ENCODE assay signal across 1 cellular context in genomic region chr11:61369372-61370348, GRCh38.
TF ChIP-seq lines count a peak whose summit lies in the region.

No MANE protein-coding gene starts in this region.

TF ChIP-seq in HepG2, 621 proteins besides CTCF, POLR2A, EP300 and RAD21 (continued from another document and continues in another):
- no peak for TF ChIP-seq ZSCAN30 (CRISPR knock-in tag; IDR thresholded peaks at IDR 0.05)
- TF ChIP-seq ZNF333 (CRISPR knock-in tag; IDR thresholded peaks at IDR 0.05; ENCODE audit: borderline replicate concordance) = no peak
- TF ChIP-seq ZNF841 (CRISPR knock-in tag; IDR thresholded peaks at IDR 0.05; ENCODE audit: borderline replicate concordance) = no peak
- 0 out of 2 replicates have a peak, but pooled peaks have one; percentile 27 for TF ChIP-seq HOMEZ (CRISPR knock-in tag; IDR thresholded peaks at IDR 0.05; ENCODE audit: low read depth)
- no peak for TF ChIP-seq PPARG (CRISPR knock-in tag; conservative IDR thresholded peaks at IDR 0.05)
- TF ChIP-seq ZNF292 (CRISPR knock-in tag; IDR thresholded peaks at IDR 0.05; ENCODE audit: borderline replicate concordance, low read depth) = peak; percentile 79; the same call in 1 of the 2 replicates
- no peak for TF ChIP-seq RBM39 (IDR thresholded peaks at IDR 0.05; ENCODE audit: low read depth, low read length, poor library complexity, severe bottlenecking)
- no peak for TF ChIP-seq ZNF432 (CRISPR knock-in tag; IDR thresholded peaks at IDR 0.05; ENCODE audit: borderline replicate concordance)
- TF ChIP-seq TCF7L2 (IDR thresholded peaks at IDR 0.05; ENCODE audit: low read depth, low read length) = no peak
- no peak for TF ChIP-seq ZNF660 (CRISPR knock-in tag; IDR thresholded peaks at IDR 0.05; ENCODE audit: borderline replicate concordance, low read depth)
- 0 out of 2 replicates have a peak, but pooled peaks have one; percentile 35 for TF ChIP-seq ZFX (CRISPR knock-in tag; IDR thresholded peaks at IDR 0.05; ENCODE audit: low read depth)
- no peak for TF ChIP-seq ZNF232 (CRISPR knock-in tag; IDR thresholded peaks at IDR 0.05; ENCODE audit: borderline replicate concordance)
- no peak for TF ChIP-seq ZNF549 (CRISPR knock-in tag; IDR thresholded peaks at IDR 0.05)
- TF ChIP-seq NR1H2 (CRISPR knock-in tag; IDR thresholded peaks at IDR 0.05; ENCODE audit: borderline replicate concordance, low read depth) = no peak
- no peak for TF ChIP-seq KLF13 (CRISPR knock-in tag; IDR thresholded peaks at IDR 0.05)
- TF ChIP-seq ZMYM4 (CRISPR knock-in tag; IDR thresholded peaks at IDR 0.05) = no peak
- no peak; the same call in 1 of the 2 replicates for TF ChIP-seq ATF2 (CRISPR knock-in tag; IDR thresholded peaks at IDR 0.05)
- TF ChIP-seq CEBPB (IDR thresholded peaks at IDR 0.05; ENCODE audit: borderline replicate concordance, low read depth, low read length) = peak; percentile 93
- TF ChIP-seq ZNF234 (CRISPR knock-in tag; conservative IDR thresholded peaks at IDR 0.05) = no peak
- no peak for TF ChIP-seq ZNF256 (CRISPR knock-in tag; conservative IDR thresholded peaks at IDR 0.05)
- no peak for TF ChIP-seq PRDM4 (CRISPR knock-in tag; IDR thresholded peaks at IDR 0.05; ENCODE audit: borderline replicate concordance)
- no peak for TF ChIP-seq WIZ (CRISPR knock-in tag; IDR thresholded peaks at IDR 0.05)
- TF ChIP-seq ARID5B (CRISPR knock-in tag; IDR thresholded peaks at IDR 0.05) = peak; percentile 81
- TF ChIP-seq SP140L (CRISPR knock-in tag; IDR thresholded peaks at IDR 0.05; ENCODE audit: borderline replicate concordance) = no peak
- TF ChIP-seq NR2F2 (IDR thresholded peaks at IDR 0.05; ENCODE audit: borderline replicate concordance, low read depth) = peak; percentile 58; the same call in 1 of the 2 replicates
- no peak for TF ChIP-seq PBX3 (CRISPR knock-in tag; IDR thresholded peaks at IDR 0.05; ENCODE audit: borderline replicate concordance)
- no peak; the same call in 1 of the 2 replicates for TF ChIP-seq POLR2AphosphoS5 (IDR thresholded peaks at IDR 0.05; ENCODE audit: low read depth, low read length)
- TF ChIP-seq SIN3B (IDR thresholded peaks at IDR 0.05; ENCODE audit: low read length) = no peak
- peak; percentile 52; the same call in 1 of the 2 replicates for TF ChIP-seq THAP11 (CRISPR knock-in tag; IDR thresholded peaks at IDR 0.05)
- TF ChIP-seq ZNF670 (CRISPR knock-in tag; IDR thresholded peaks at IDR 0.05; ENCODE audit: borderline replicate concordance) = no peak
- no peak for TF ChIP-seq PAF1 (CRISPR knock-in tag; IDR thresholded peaks at IDR 0.05)
- TF ChIP-seq ZNF761 (CRISPR knock-in tag; conservative IDR thresholded peaks at IDR 0.05) = no peak
- TF ChIP-seq TARDBP (CRISPR knock-in tag; IDR thresholded peaks at IDR 0.05) = peak; percentile 61; the same call in 1 of the 2 replicates
- TF ChIP-seq NFKB2 (CRISPR knock-in tag; IDR thresholded peaks at IDR 0.05; ENCODE audit: borderline replicate concordance) = no peak
- no peak for TF ChIP-seq JUN (CRISPR knock-in tag; IDR thresholded peaks at IDR 0.05)
- 0 out of 2 replicates have a peak, but pooled peaks have one; percentile 42 for TF ChIP-seq MIER2 (CRISPR knock-in tag; IDR thresholded peaks at IDR 0.05)
- no peak for TF ChIP-seq IRF1 (CRISPR knock-in tag; IDR thresholded peaks at IDR 0.05; ENCODE audit: low read depth)
- TF ChIP-seq HOXA5 (CRISPR knock-in tag; IDR thresholded peaks at IDR 0.05) = peak; percentile 39; the same call in 1 of the 2 replicates
- TF ChIP-seq FOXA1 (IDR thresholded peaks at IDR 0.05) = no peak
- TF ChIP-seq FOXA1 (CRISPR knock-in tag; IDR thresholded peaks at IDR 0.05) = no peak; the same call in none of the 2 replicates
- TF ChIP-seq ZNF674 (CRISPR knock-in tag; IDR thresholded peaks at IDR 0.05; ENCODE audit: low read depth) = no peak
- TF ChIP-seq ZNF687 (CRISPR knock-in tag; IDR thresholded peaks at IDR 0.05) = peak; percentile 85
- TF ChIP-seq TFDP2 (CRISPR knock-in tag; IDR thresholded peaks at IDR 0.05) = peak; percentile 49
- no peak for TF ChIP-seq MAF1 (CRISPR knock-in tag; IDR thresholded peaks at IDR 0.05; ENCODE audit: borderline replicate concordance)
- TF ChIP-seq IRF2 (CRISPR knock-in tag; IDR thresholded peaks at IDR 0.05) = 0 out of 2 replicates have a peak, but pooled peaks have one; percentile 59
- no peak for TF ChIP-seq ZNF639 (CRISPR knock-in tag; conservative IDR thresholded peaks at IDR 0.05)
- TF ChIP-seq MXD3 (CRISPR knock-in tag; IDR thresholded peaks at IDR 0.05) = no peak
- peak; percentile 92 for TF ChIP-seq ZNF644 (CRISPR knock-in tag; IDR thresholded peaks at IDR 0.05; ENCODE audit: low read depth)
